Comparison of ENCODE assay signal across 8 cellular contexts in the genomic region with DNA sequence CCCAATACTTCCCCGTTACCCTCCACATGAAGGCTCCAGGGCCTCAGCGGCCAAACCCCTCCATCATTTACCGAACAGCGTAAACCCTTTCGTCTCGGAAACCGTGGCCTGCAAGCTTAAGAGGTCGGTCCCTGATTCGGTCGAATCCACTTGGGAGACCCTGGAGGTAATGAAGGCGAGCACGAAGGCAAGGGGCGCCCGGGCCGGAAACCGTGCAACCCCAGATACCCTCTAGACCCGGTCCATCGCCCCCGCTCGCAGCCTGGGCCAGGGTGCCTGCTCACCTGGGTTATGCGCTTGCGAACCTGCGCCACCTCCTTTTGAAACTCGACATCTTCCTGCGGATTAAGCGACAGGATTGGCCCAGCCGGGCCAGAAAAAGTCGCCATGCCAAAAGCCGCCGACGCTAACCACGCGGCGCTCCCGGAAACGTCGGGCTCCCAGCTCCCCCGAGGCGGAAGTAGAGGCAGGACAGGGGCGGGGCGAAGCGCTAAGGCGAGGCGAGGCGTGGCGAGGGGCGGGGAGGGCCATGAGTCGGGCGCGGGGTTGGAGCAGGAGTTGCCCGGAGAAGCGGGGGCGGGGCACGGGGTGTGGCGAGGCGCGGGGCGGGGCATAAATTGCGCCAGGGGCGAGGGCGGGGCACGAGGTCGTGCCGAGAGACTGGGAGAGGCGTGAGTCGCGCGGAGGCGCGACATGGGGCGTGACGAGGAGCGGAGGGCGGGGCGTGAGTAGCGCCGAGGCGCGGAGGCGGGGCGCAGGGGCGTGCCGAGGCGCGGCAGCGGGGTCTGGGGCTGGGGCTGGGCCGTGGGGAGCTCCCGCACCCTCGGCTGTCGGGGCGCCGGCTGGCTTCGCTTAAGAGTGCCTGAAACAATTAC. TPM values are rescaled to one million over a fixed set of nuclear protein-coding genes. Genes with fewer than 3 reads are reported as not detected.
DNase-seq lines count a peak whose midpoint lies in the region; ATAC-seq and TF ChIP-seq lines count a peak whose summit lies in the region.

NIFK (minus strand) TSS at position 414 of the 875 bp plus-strand sequence; CDS start at position 389, 25 bp downstream.

- H3K4me2 ChIP-seq in skeletal muscle satellite cell (ENCODE audit: low read length): peak within 1 kb of the TSS; percentile 84

- ATAC-seq in GM18907 (IDR thresholded peaks at IDR 0.05; ENCODE audit: unreplicated experiment): peak; percentile 94
- ATAC-seq in HG03139 (IDR thresholded peaks at IDR 0.05; ENCODE audit: unreplicated experiment): peak; percentile 95

- H3K27me3 ChIP-seq in iPS-18a (ENCODE audit: control insufficient read depth, insufficient read depth, low read length) (no peaks in the 10 kb centered on the region), skeletal muscle satellite cell (ENCODE audit: control insufficient read depth, insufficient read depth, low read length) (peaks cover 3% of the 10 kb centered on the region)

- CTCF ChIA-PET in AG04449 (lab: Yijun Ruan, JAX): interaction anchor here (0.7 to 3.6 kb wide), 7 partner anchors 12 to 641 kb away, joined by 3 to 15 read pairs (median 5); partner anchors contain the start of gene RNU4ATAC

- DNase-seq in AG04449 (ENCODE audit: low read depth, low spot score): peak; percentile 66
- DNase-seq in NCI-H2196 treated with DMSO at 0.1 percent for 48 hours (lab: John Stamatoyannopoulos, UW; ENCODE audit: unreplicated experiment): peak; percentile 96
- peak; percentile 91 to 97 for DNase-seq in T47D (ENCODE audit: low read depth in 1 of 2, low spot score in 1 of 2)

- peak within 1 kb of the TSS; percentile 89 for H3K4me3 ChIP-seq in AG04449 (ENCODE audit: low read depth, low read length)
- peak within 1 kb of the TSS; percentile 100 for H3K4me3 ChIP-seq in iPS-18a (ENCODE audit: low read length)
- peak within 1 kb of the TSS; percentile 80 for H3K4me3 ChIP-seq in skeletal muscle satellite cell (ENCODE audit: low read length)

- TF ChIP-seq CTCF in AG04449 (IDR thresholded peaks at IDR 0.05; ENCODE audit: insufficient read depth, low read length, missing control alignments) (no peak), VCaP (conservative IDR thresholded peaks at IDR 0.05) (no peak)

- POLR2A ChIA-PET in AG04449 (lab: Yijun Ruan, JAX): interaction anchor here (0.9 to 3.1 kb wide), 3 partner anchors 15 to 205 kb away, joined by 3 to 16 read pairs (median 6); partner anchors contain the start of genes RNU4ATAC and TSN

- H3K36me3 ChIP-seq in iPS-18a (ENCODE audit: control insufficient read depth, low read depth, low read length): peaks cover 26% of the 10 kb centered on the region
- peaks cover 25% of the 10 kb centered on the region for H3K36me3 ChIP-seq in skeletal muscle satellite cell (ENCODE audit: insufficient read depth, low read length)

- H3K27ac ChIP-seq in VCaP (peak within 1 kb of the TSS; percentile 86), iPS-18a (ENCODE audit: low read length) (peak within 1 kb of the TSS; percentile 54)

- in situ Hi-C loops in T47D (cut with HindIII; ENCODE audit: low pct_unique_long_range_greater_than_20kb, low sequenced_read_pairs): no loop called here

- H3K4me1 ChIP-seq in iPS-18a (ENCODE audit: control insufficient read depth, low read depth, low read length) (peaks cover 6% of the 10 kb centered on the region), skeletal muscle satellite cell (ENCODE audit: control insufficient read depth, insufficient read depth, low read length) (peaks cover 10% of the 10 kb centered on the region)

- peak within 1 kb of the TSS; percentile 95 for H3K9ac ChIP-seq in iPS-18a (ENCODE audit: low read length)
- H3K9ac ChIP-seq in skeletal muscle satellite cell (ENCODE audit: low read depth, low read length): peak within 1 kb of the TSS; percentile 96

- no peaks in the 10 kb centered on the region for H3K9me3 ChIP-seq in iPS-18a (ENCODE audit: control insufficient read depth, low read depth, low read length)
- no peaks in the 10 kb centered on the region for H3K9me3 ChIP-seq in skeletal muscle satellite cell (replicated peaks; ENCODE audit: low read length)

RNA-seq across cellular contexts. Expression of gene NIFK, which starts in this region (rescaled TPM):
- 71.2 and 81.9 TPM in 2 replicates for total RNA-seq in skeletal muscle satellite cell (2012; rRNA removed)

Comparison
In these comparisons a context has a peak if more than half of its experiments do, and no peak if none do; other contexts are left out.
1. Peak in every context shown above with its lines: DNase-seq, ATAC-seq, H3K4me3 ChIP-seq and H3K27ac ChIP-seq.